Comparison of ENCODE assay signal across 16 cellular contexts in the genomic region with DNA sequence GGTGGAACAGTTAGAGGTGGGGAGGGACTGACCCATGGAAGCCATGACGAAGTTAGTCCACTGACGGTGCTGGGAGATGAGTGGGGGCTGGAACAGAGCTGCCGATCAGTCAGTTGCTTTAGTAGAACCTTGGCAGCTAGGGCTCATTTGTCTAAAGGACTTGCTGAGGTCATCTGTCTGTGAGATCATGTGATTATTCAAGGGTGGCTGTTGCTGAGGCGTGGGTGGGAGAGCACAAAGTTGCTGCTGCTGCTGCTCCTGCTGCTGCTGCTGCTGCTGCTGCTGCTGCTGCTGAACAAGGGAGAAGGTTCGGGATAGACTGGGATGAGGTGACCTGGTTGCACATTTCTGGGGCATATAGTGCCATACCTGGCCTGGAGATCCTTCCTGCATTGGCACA.
"Had no signal": no experiment of that assay in that cellular context is flagged by ENCODE, and none has a peak within 500 bp of the region (broad histone marks: within the 10 kb centered on the region; RNA-seq: fewer than 3 reads in every experiment).

No MANE protein-coding gene starts in this region.

- DNase-seq: activated CD4-positive, CD25-positive, alpha-beta regulatory T cell treated with anti-CD3 and anti-CD28 coated beads, Interleukin-2, amount 50 U/mL, for 72 hours; activated CD8-positive, alpha-beta memory T cell treated with anti-CD3 and anti-CD28 coated beads for 24 hours; activated CD8-positive, alpha-beta memory T cell treated with anti-CD3 and anti-CD28 coated beads, Interleukin-2, amount 50 U/mL, for 48 hours; activated gamma-delta T cell; activated T-cell treated with anti-CD3 and anti-CD28 coated beads, Interleukin-2, amount 50 U/mL, for 48 hours; effector CD4-positive, alpha-beta T cell; gastrocnemius medialis; mesenchymal stem cell; mucosa of descending colon; naive B cell; ovary; sigmoid colon; stimulated activated naive CD4-positive, alpha-beta T cell; T-helper 1 cell; thyroid gland had no signal

- H3K36me3 Mint-ChIP-seq: activated naive CD4-positive, alpha-beta T cell treated with anti-CD3 and anti-CD28 coated beads, Interleukin-2, amount 50 U/mL, for 24 hours; naive B cell had no signal

- H3K9me3 Mint-ChIP-seq: activated naive CD4-positive, alpha-beta T cell treated with anti-CD3 and anti-CD28 coated beads, Interleukin-2, amount 50 U/mL, for 24 hours had no signal

- H3K4me3 Mint-ChIP-seq: activated naive CD4-positive, alpha-beta T cell treated with anti-CD3 and anti-CD28 coated beads, Interleukin-2, amount 50 U/mL, for 24 hours; naive B cell had no signal

- H3K4me1 Mint-ChIP-seq: activated naive CD4-positive, alpha-beta T cell treated with anti-CD3 and anti-CD28 coated beads, Interleukin-2, amount 50 U/mL, for 24 hours; naive B cell had no signal

- H3K27me3 Mint-ChIP-seq: activated naive CD4-positive, alpha-beta T cell treated with anti-CD3 and anti-CD28 coated beads, Interleukin-2, amount 50 U/mL, for 24 hours; naive B cell had no signal

- H3K27ac Mint-ChIP-seq: activated naive CD4-positive, alpha-beta T cell treated with anti-CD3 and anti-CD28 coated beads, Interleukin-2, amount 50 U/mL, for 24 hours; naive B cell had no signal
